1 cellular context compared by ENCODE assay signal in genomic region chr10:75431180-75432111, GRCh38.
A peak's percentile ranks its signal among the peaks of the same experiment; 100 is the strongest.
TF ChIP-seq lines count a peak whose summit lies in the region.

Gene LRMDA, plus strand, starts transcription at chr10:75431624.

TF ChIP-seq in HepG2, 621 proteins besides CTCF, POLR2A, EP300 and RAD21 (continued from another document):
- TF ChIP-seq ZBTB14 (CRISPR knock-in tag; IDR thresholded peaks at IDR 0.05) (peak; percentile 62; the same call in 1 of the 2 replicates), ATM (IDR thresholded peaks at IDR 0.05; ENCODE audit: borderline replicate concordance) (no peak), FOXA3 (CRISPR knock-in tag; IDR thresholded peaks at IDR 0.05) (peak; percentile 56), ZNF407 (CRISPR knock-in tag; IDR thresholded peaks at IDR 0.05; ENCODE audit: not compliant biosample characterization) (peak; percentile 8), ZNF205 (CRISPR knock-in tag; IDR thresholded peaks at IDR 0.05) (peak; percentile 45; the same call in 1 of the 2 replicates), HMG20A (CRISPR knock-in tag; IDR thresholded peaks at IDR 0.05; ENCODE audit: borderline replicate concordance) (peak; percentile 47; the same call in 1 of the 2 replicates), FIP1L1 (IDR thresholded peaks at IDR 0.05; ENCODE audit: borderline replicate concordance, insufficient read depth, low read depth, low read length) (no peak), ZNF790 (CRISPR knock-in tag; IDR thresholded peaks at IDR 0.05; ENCODE audit: borderline replicate concordance) (no peak)
- TF ChIP-seq, protein P1, sequence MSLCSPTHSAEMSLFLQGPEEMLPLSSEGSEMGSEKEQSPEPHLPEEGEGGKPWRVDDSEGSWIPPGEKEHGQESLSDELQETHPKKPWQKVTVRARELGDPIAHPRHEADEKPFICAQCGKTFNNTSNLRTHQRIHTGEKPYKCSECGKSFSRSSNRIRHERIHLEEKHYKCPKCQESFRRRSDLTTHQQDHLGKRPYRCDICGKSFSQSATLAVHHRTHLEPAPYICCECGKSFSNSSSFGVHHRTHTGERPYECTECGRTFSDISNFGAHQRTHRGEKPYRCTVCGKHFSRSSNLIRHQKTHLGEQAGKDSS (CRISPR knock-in tag; IDR thresholded peaks at IDR 0.05; ENCODE audit: borderline replicate concordance, low read depth): 0 out of 2 replicates have a peak, but pooled peaks have one; percentile 21
- TF ChIP-seq, protein P2, sequence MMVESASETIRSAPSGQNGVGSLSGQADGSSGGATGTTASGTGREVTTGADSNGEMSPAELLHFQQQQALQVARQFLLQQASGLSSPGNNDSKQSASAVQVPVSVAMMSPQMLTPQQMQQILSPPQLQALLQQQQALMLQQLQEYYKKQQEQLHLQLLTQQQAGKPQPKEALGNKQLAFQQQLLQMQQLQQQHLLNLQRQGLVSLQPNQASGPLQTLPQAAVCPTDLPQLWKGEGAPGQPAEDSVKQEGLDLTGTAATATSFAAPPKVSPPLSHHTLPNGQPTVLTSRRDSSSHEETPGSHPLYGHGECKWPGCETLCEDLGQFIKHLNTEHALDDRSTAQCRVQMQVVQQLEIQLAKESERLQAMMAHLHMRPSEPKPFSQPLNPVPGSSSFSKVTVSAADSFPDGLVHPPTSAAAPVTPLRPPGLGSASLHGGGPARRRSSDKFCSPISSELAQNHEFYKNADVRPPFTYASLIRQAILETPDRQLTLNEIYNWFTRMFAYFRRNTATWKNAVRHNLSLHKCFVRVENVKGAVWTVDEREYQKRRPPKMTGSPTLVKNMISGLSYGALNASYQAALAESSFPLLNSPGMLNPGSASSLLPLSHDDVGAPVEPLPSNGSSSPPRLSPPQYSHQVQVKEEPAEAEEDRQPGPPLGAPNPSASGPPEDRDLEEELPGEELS (CRISPR knock-in tag; IDR thresholded peaks at IDR 0.05): peak; percentile 68; the same call in 1 of the 2 replicates
- TF ChIP-seq, protein P3, sequence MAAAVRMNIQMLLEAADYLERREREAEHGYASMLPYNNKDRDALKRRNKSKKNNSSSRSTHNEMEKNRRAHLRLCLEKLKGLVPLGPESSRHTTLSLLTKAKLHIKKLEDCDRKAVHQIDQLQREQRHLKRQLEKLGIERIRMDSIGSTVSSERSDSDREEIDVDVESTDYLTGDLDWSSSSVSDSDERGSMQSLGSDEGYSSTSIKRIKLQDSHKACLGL (CRISPR knock-in tag; IDR thresholded peaks at IDR 0.05): no peak; the same call in 1 of the 2 replicates
